ENCODE assay signal across 1 cellular context in the genomic region with DNA sequence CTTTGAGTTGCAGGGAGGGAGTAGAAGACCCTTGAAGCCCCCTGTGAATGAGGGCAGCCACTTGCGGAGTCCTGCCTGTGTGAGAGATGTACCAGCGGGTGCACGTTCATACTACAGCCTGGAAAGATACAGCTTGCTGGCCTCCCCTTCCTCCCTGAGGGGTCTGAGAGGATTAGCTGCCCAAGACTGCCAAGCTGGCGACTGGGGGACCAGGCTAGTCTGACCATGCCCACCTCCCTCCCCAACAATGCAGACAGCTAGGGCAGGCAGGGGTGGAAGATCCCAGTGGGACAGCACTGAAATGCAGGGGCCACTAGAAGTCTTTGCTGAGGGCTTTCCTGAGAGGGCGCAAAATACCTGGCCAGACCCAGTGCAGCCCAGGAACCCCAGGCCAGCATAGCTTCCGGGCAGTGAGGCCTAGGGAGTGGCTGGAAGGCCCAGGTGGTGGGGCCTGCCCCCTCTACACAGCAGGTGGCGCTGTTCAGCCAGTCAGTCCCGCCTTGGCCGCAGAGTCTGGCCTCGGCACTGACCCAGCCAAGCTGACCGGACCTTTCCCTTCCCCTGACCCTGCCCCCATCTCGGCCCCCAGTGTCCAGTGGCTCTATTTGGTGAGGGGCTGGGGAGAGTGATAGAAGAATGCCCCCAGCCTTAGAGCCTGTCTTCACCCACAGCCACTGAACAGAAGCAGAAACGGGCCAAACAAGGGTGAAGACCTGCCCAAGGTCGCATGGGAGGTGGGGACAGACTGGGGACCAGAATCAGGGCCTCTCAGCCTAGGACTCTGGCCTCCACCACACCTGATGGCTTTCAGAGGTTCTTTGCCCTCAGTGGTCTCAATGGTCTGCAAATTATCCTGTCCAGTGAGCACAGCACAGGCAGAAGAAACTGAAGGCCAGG.
TF ChIP-seq lines count a peak whose summit lies in the region.

No MANE protein-coding gene starts in this region.

TF ChIP-seq in H1, 55 proteins besides CTCF, POLR2A, EP300 and RAD21:
- TF ChIP-seq, protein P1, sequence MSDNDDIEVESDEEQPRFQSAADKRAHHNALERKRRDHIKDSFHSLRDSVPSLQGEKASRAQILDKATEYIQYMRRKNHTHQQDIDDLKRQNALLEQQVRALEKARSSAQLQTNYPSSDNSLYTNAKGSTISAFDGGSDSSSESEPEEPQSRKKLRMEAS (IDR thresholded peaks at IDR 0.05) = peak; percentile 47; the same call in 1 of the 2 replicates
- TF ChIP-seq RXRA (IDR thresholded peaks at IDR 0.05; ENCODE audit: insufficient read depth, low read depth, low read length) (no peak), CREB1 (IDR thresholded peaks at IDR 0.05) (0 out of 2 replicates have a peak, but pooled peaks have one; percentile 41), HDAC2 (IDR thresholded peaks at IDR 0.05; ENCODE audit: borderline replicate concordance in 1 of 2, low read depth in 2 of 2, low read length in 2 of 2) (no peak), TEAD4 (IDR thresholded peaks at IDR 0.05; ENCODE audit: low read depth, low read length) (peak; percentile 37; the same call in 1 of the 2 replicates), TBP (IDR thresholded peaks at IDR 0.05; ENCODE audit: low read depth, low read length) (0 out of 2 replicates have a peak, but pooled peaks have one; percentile 19), KDM1A (IDR thresholded peaks at IDR 0.05; ENCODE audit: borderline replicate concordance, low read length) (no peak)
